8 cellular contexts compared by ENCODE assay signal in the genomic region with DNA sequence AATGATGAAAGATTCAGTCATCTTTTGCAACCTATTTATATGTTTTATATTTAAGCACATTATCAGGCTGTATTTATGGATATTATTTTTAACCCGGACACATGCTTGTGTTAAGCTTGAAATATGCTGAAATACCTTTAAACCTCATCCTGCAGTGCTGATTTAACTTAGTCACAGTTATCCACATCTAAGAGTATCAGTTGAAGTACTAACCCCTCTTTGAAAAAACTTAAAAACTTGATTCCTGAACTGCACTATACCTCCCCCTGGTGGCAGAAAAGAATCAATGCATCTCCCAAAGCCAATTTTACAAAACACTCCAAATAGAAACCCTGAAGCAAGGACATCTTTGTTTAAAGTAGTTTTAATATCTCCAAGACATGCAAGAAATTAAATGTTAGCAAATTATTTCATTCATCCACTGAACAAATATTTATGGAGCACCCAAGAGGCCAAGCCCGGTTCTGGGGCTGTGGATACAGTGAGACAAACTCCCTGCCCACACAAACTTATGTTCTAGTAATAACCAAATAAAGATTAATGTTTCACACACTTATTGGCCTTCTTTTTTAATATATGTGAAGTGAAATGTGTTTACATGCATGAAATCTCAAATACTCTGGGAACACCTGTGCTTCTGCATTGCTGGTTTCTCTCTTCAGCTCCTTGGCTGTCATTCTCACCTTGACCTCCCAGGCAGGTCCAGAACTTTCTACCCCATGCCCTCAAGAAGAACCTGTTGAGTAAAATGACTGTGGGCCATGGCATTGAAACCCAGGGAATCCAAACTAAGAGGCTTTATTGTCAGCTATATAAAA. TPM values are rescaled to one million over a fixed set of nuclear protein-coding genes. Genes with fewer than 3 reads are reported as not detected.
DNase-seq lines count a peak whose midpoint lies in the region; ATAC-seq, FAIRE-seq and TF ChIP-seq lines count a peak whose summit lies in the region.

No MANE protein-coding gene starts in this region.

- TF ChIP-seq CTCF in WTC11 (IDR thresholded peaks at IDR 0.05) = peak; percentile 82
- peak; percentile 82 to 95 (median 92) for TF ChIP-seq CTCF in prostate gland (IDR thresholded peaks at IDR 0.05)

- FAIRE-seq in frontal cortex (lab: Jason Lieb, UNC) = peak; percentile 15

- peak overlapping the region; percentile 66 for H3K27ac Mint-ChIP-seq in activated CD4-positive, alpha-beta memory T cell treated with anti-CD3 and anti-CD28 coated beads for 36 hours
- no peak overlapping the region for H3K27ac Mint-ChIP-seq in activated CD4-positive, alpha-beta memory T cell treated with anti-CD3 and anti-CD28 coated beads, Interleukin-2, amount 10 ng/mL, durations not matched to agents 7 days and 5 days
- H3K27ac Mint-ChIP-seq in WTC11 = peak overlapping the region; percentile 97

- ATAC-seq in WTC11 (no peak), GM18909 (IDR thresholded peaks at IDR 0.05; ENCODE audit: poor library complexity, unreplicated experiment) (no peak)

- no peak overlapping the region for H3K4me3 ChIP-seq in prostate gland

- CTCF ChIA-PET in activated CD4-positive, alpha-beta memory T cell treated with anti-CD3 and anti-CD28 coated beads for 36 hours (lab: Charles Lee) = interaction anchor here (0.5 to 1.8 kb wide), 16 partner anchors 8 to 196 kb away, joined by 3 to 9 read pairs (median 3); partner anchors contain the start of gene SVIL
- CTCF ChIA-PET in activated CD4-positive, alpha-beta memory T cell treated with anti-CD3 and anti-CD28 coated beads, Interleukin-2, amount 10 ng/mL, durations not matched to agents 7 days and 5 days (lab: Charles Lee) = interaction anchor here (0.5 to 1.7 kb wide), 12 partner anchors 8 to 145 kb away, joined by 3 to 7 read pairs (median 4); no protein-coding TSS in a partner anchor
- CTCF ChIA-PET in WTC11 (lab: Charles Lee) = interaction anchor here (0.6 to 3.3 kb wide), 13 partner anchors 34 to 1445 kb away, joined by 3 to 18 read pairs (median 4); no protein-coding TSS in a partner anchor

- no peaks in the 10 kb centered on the region for H3K36me3 Mint-ChIP-seq in activated CD4-positive, alpha-beta memory T cell treated with anti-CD3 and anti-CD28 coated beads for 36 hours
- H3K36me3 Mint-ChIP-seq in activated CD4-positive, alpha-beta memory T cell treated with anti-CD3 and anti-CD28 coated beads, Interleukin-2, amount 10 ng/mL, durations not matched to agents 7 days and 5 days (ENCODE audit: low read depth) = no peaks in the 10 kb centered on the region
- H3K36me3 Mint-ChIP-seq in WTC11 = peaks cover 10% of the 10 kb centered on the region; the same call in 1 of the 2 replicates

- H3K4me1 ChIP-seq in prostate gland (replicated peaks) = peaks cover 7% of the 10 kb centered on the region

- no peaks in the 10 kb centered on the region for H3K36me3 ChIP-seq in prostate gland

- peak overlapping the region; percentile 65 to 67 for H3K27ac ChIP-seq in prostate gland

- H3K27me3 ChIP-seq in prostate gland (replicated peaks; ENCODE audit: insufficient read depth) = no peaks in the 10 kb centered on the region

- WGBS in prostate gland = 9% methylated on average over 2 of the region's 2 CpGs

- POLR2A ChIA-PET in activated CD4-positive, alpha-beta memory T cell treated with anti-CD3 and anti-CD28 coated beads for 36 hours (lab: Charles Lee) = no interaction called here
- POLR2A ChIA-PET in activated CD4-positive, alpha-beta memory T cell treated with anti-CD3 and anti-CD28 coated beads, Interleukin-2, amount 10 ng/mL, durations not matched to agents 7 days and 5 days (lab: Charles Lee) = no interaction called here
- POLR2A ChIA-PET in WTC11 (lab: Charles Lee) = no interaction called here

- no peaks in the 10 kb centered on the region for H3K27me3 Mint-ChIP-seq in activated CD4-positive, alpha-beta memory T cell treated with anti-CD3 and anti-CD28 coated beads for 36 hours
- H3K27me3 Mint-ChIP-seq in activated CD4-positive, alpha-beta memory T cell treated with anti-CD3 and anti-CD28 coated beads, Interleukin-2, amount 10 ng/mL, durations not matched to agents 7 days and 5 days = no peaks in the 10 kb centered on the region
- H3K27me3 Mint-ChIP-seq in WTC11 (ENCODE audit: low read depth) = peaks cover 2% of the 10 kb centered on the region; the same call in 1 of the 2 replicates

- H3K9me3 ChIP-seq in prostate gland = no peaks in the 10 kb centered on the region

- no peak for DNase-seq in activated CD4-positive, alpha-beta memory T cell treated with anti-CD3 and anti-CD28 coated beads for 36 hours
- DNase-seq in activated CD4-positive, alpha-beta memory T cell treated with anti-CD3 and anti-CD28 coated beads, Interleukin-2, amount 10 ng/mL, durations not matched to agents 7 days and 5 days = no peak
- DNase-seq in MV-4-11 (lab: John Stamatoyannopoulos, UW) = peak; percentile 55
- no peak for DNase-seq in WTC11 (ENCODE audit: low spot score)
- DNase-seq in frontal cortex (ENCODE audit: low spot score in 2 of 2) = peak; percentile 14 to 50
- DNase-seq in prostate gland (ENCODE audit: low spot score) = no peak
- DNase-seq in OCI-M2 (lab: John Stamatoyannopoulos, UW; ENCODE audit: unreplicated experiment) = no peak

- TF ChIP-seq POLR2A in prostate gland (IDR thresholded peaks at IDR 0.05) = no peak

- H3K4me3 Mint-ChIP-seq in activated CD4-positive, alpha-beta memory T cell treated with anti-CD3 and anti-CD28 coated beads for 36 hours = no peak overlapping the region
- no peak overlapping the region for H3K4me3 Mint-ChIP-seq in activated CD4-positive, alpha-beta memory T cell treated with anti-CD3 and anti-CD28 coated beads, Interleukin-2, amount 10 ng/mL, durations not matched to agents 7 days and 5 days
- peak overlapping the region; percentile 38; the same call in 1 of the 2 replicates for H3K4me3 Mint-ChIP-seq in WTC11

- peaks cover 9% of the 10 kb centered on the region for H3K4me1 Mint-ChIP-seq in activated CD4-positive, alpha-beta memory T cell treated with anti-CD3 and anti-CD28 coated beads for 36 hours (ENCODE audit: low read depth)
- H3K4me1 Mint-ChIP-seq in activated CD4-positive, alpha-beta memory T cell treated with anti-CD3 and anti-CD28 coated beads, Interleukin-2, amount 10 ng/mL, durations not matched to agents 7 days and 5 days = peaks cover 8% of the 10 kb centered on the region
- peaks cover 56% of the 10 kb centered on the region for H3K4me1 Mint-ChIP-seq in WTC11

- intact Hi-C loops in activated CD4-positive, alpha-beta memory T cell treated with anti-CD3 and anti-CD28 coated beads for 36 hours (cut with micrococcal nuclease) = loop anchor here (1.0 to 5.0 kb wide), 3 partner anchors 66 to 144 kb away; no protein-coding TSS in a partner anchor
- intact Hi-C loops in prostate gland (cut with DNase I) = no loop called here

- no peaks in the 10 kb centered on the region for H3K9me3 Mint-ChIP-seq in activated CD4-positive, alpha-beta memory T cell treated with anti-CD3 and anti-CD28 coated beads for 36 hours
- H3K9me3 Mint-ChIP-seq in activated CD4-positive, alpha-beta memory T cell treated with anti-CD3 and anti-CD28 coated beads, Interleukin-2, amount 10 ng/mL, durations not matched to agents 7 days and 5 days = no peaks in the 10 kb centered on the region
- H3K9me3 Mint-ChIP-seq in WTC11 = peaks cover 12% of the 10 kb centered on the region

TF ChIP-seq in WTC11, 78 proteins besides CTCF, POLR2A, EP300 and RAD21 (continues in another document):
- TF ChIP-seq, protein P1, sequence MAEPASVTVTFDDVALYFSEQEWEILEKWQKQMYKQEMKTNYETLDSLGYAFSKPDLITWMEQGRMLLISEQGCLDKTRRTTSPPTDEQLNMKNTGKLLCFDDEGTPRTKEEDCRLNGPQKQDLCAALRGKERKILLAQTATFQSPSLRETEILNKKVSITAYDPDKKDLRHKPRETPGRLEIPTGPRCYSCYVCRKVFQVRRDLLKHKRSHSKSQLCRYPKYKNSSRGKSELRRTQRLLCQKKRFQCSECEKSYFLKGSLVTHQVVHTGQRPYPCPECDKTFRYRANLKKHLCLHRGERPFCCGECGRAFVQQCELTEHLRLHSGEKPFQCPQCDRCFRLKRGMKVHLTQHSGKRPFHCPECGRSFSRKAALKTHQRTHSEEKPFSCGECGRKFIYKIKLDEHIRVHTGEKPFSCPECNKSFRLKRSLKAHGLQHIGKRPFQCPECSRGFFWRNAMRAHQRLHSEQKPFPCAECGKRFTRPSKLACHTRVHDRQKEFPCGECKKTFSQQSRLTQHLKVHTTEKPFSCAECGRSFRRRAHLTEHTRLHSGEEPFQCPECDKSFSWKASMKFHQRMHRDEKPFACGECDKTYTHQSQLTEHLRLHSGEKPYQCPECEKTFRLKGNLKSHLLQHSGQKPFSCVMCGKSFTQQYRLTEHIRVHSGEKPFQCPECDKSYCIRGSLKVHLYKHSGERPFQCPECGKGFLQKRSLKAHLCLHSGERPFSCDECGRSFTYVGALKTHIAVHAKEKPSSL (CRISPR knock-in tag; conservative IDR thresholded peaks at IDR 0.05) = no peak
- TF ChIP-seq CBFB (CRISPR knock-in tag; IDR thresholded peaks at IDR 0.05; ENCODE audit: low read depth) (no peak), GRHL2 (CRISPR knock-in tag; IDR thresholded peaks at IDR 0.05; ENCODE audit: insufficient replicate concordance, severe bottlenecking) (no peak)
- TF ChIP-seq, protein P2, sequence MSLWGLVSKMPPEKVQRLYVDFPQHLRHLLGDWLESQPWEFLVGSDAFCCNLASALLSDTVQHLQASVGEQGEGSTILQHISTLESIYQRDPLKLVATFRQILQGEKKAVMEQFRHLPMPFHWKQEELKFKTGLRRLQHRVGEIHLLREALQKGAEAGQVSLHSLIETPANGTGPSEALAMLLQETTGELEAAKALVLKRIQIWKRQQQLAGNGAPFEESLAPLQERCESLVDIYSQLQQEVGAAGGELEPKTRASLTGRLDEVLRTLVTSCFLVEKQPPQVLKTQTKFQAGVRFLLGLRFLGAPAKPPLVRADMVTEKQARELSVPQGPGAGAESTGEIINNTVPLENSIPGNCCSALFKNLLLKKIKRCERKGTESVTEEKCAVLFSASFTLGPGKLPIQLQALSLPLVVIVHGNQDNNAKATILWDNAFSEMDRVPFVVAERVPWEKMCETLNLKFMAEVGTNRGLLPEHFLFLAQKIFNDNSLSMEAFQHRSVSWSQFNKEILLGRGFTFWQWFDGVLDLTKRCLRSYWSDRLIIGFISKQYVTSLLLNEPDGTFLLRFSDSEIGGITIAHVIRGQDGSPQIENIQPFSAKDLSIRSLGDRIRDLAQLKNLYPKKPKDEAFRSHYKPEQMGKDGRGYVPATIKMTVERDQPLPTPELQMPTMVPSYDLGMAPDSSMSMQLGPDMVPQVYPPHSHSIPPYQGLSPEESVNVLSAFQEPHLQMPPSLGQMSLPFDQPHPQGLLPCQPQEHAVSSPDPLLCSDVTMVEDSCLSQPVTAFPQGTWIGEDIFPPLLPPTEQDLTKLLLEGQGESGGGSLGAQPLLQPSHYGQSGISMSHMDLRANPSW (CRISPR knock-in tag; conservative IDR thresholded peaks at IDR 0.05; ENCODE audit: low read depth) = no peak

RNA-seq across cellular contexts. Expression of gene SVIL, which starts 44.0 kb away (rescaled TPM):
- 10 to 100 TPM in 1 of 2 experiments, 1 to 10 TPM in 1; 9.4 to 12.0 TPM for total RNA-seq in activated CD4-positive, alpha-beta memory T cell treated with anti-CD3 and anti-CD28 coated beads for 36 hours
- 10 to 100 TPM; 10.3 to 12.8 TPM for total RNA-seq in activated CD4-positive, alpha-beta memory T cell treated with anti-CD3 and anti-CD28 coated beads, Interleukin-2, amount 10 ng/mL, durations not matched to agents 7 days and 5 days
- 27.1 to 28.7 TPM (median 28.0 TPM) in 3 replicates for total RNA-seq in WTC11 (2021)
- total RNA-seq in frontal cortex = 16.7 TPM
- total RNA-seq in prostate gland = 100 to 1,000 TPM in 1 of 2 donors, 10 to 100 TPM in 1; 92.9 to 524 TPM

Comparison
In these comparisons a context has a peak if more than half of its experiments do, and no peak if none do; other contexts are left out.
1. DNase-seq: peak in MV-4-11 (single experiment) and frontal cortex (2 of 2); none in activated CD4-positive, alpha-beta memory T cell treated with anti-CD3 and anti-CD28 coated beads for 36 hours (single experiment), activated CD4-positive, alpha-beta memory T cell treated with anti-CD3 and anti-CD28 coated beads, Interleukin-2, amount 10 ng/mL, durations not matched to agents 7 days and 5 days (single experiment), WTC11 (single experiment), prostate gland (single experiment) and OCI-M2 (single experiment).